24 cellular contexts compared by ENCODE assay signal in the genomic region with DNA sequence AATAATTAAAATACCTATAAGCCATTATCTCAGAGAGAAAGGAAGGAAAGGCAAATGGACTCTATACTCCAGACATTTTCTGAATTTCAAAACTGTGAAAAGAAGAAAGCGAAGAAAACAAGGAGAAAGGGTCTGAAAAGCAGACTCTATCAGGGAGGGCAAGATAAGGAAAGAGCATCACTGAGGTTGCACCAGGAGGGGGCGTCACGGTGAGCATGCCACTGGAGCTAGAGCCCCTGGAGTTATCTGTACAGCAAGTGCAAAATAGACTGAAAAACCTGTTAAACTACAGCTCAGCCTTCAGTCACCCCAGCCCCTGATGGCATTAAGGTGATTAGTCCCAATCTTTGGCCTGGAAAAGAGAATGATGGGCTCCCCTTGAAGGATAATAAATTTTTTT.
"Had no signal": no experiment of that assay in that cellular context is flagged by ENCODE, and none has a peak within 500 bp of the region (broad histone marks: within the 10 kb centered on the region; RNA-seq: fewer than 3 reads in every experiment).

No MANE protein-coding gene starts in this region.

- H3K36me3 Mint-ChIP-seq: activated CD8-positive, alpha-beta memory T cell treated with anti-CD3 and anti-CD28 coated beads, Interleukin-2, amount 10 ng/mL, durations not matched to agents 7 days and 5 days; activated naive CD4-positive, alpha-beta T cell treated with anti-CD3 and anti-CD28 coated beads, Interleukin-2, amount 50 U/mL, for 24 hours had no signal

- DNase-seq: activated CD4-positive, alpha-beta T cell treated with anti-CD3 and anti-CD28 coated beads for 48 hours; activated CD4-positive, alpha-beta T cell treated with anti-CD3 and anti-CD28 coated beads, Interleukin-2, amount 50 U/mL, for 4 hours; activated CD4-positive, CD25-positive, alpha-beta regulatory T cell treated with anti-CD3 and anti-CD28 coated beads, Interleukin-2, amount 50 U/mL, for 72 hours; activated CD8-positive, alpha-beta memory T cell treated with anti-CD3 and anti-CD28 coated beads, Interleukin-2, amount 10 ng/mL, durations not matched to agents 7 days and 5 days; activated effector memory CD4-positive, alpha-beta T cell treated with Interleukin-2 at 50 U/mL for 16 hours; activated naive CD4-positive, alpha-beta T cell; activated T-cell treated with anti-CD3 and anti-CD28 coated beads, Interleukin-2, amount 50 U/mL, for 24 hours; aorta; caudate nucleus; MG63; NCI-H1105 treated with DMSO at 0.1 percent for 48 hours; NCI-H1436 treated with DMSO at 0.1 percent for 48 hours; NCI-H446; NCI-H748 treated with DMSO at 0.1 percent for 48 hours; Peyer's patch; Right ventricle myocardium superior; SW 1271 had no signal

- H3K27me3 ChIP-seq: breast epithelium, MG63, Peyer's patch, SJCRH30 had no signal

- H3K27me3 Mint-ChIP-seq: activated CD8-positive, alpha-beta memory T cell treated with anti-CD3 and anti-CD28 coated beads, Interleukin-2, amount 10 ng/mL, durations not matched to agents 7 days and 5 days; activated naive CD4-positive, alpha-beta T cell treated with anti-CD3 and anti-CD28 coated beads, Interleukin-2, amount 50 U/mL, for 24 hours; activated T-cell treated with anti-CD3 and anti-CD28 coated beads, Interleukin-2, amount 50 U/mL, for 24 hours had no signal

- ATAC-seq: activated CD8-positive, alpha-beta memory T cell treated with anti-CD3 and anti-CD28 coated beads, Interleukin-2, amount 10 ng/mL, durations not matched to agents 7 days and 5 days; SK-N-SH treated with all-trans-retinoic acid at 6 μM for 48 hours; WTC11 had no signal

- H3K4me1 Mint-ChIP-seq: activated CD8-positive, alpha-beta memory T cell treated with anti-CD3 and anti-CD28 coated beads, Interleukin-2, amount 10 ng/mL, durations not matched to agents 7 days and 5 days; activated naive CD4-positive, alpha-beta T cell treated with anti-CD3 and anti-CD28 coated beads, Interleukin-2, amount 50 U/mL, for 24 hours had no signal

- H3K4me3 ChIP-seq: breast epithelium, MG63, Peyer's patch, SJCRH30 had no signal

- H3K9me3 Mint-ChIP-seq: activated naive CD4-positive, alpha-beta T cell treated with anti-CD3 and anti-CD28 coated beads, Interleukin-2, amount 50 U/mL, for 24 hours had no signal

- H3K4me1 ChIP-seq: breast epithelium, Peyer's patch, SJCRH30 had no signal

- H3K27ac ChIP-seq: breast epithelium, Peyer's patch, RWPE1, SJCRH30 had no signal

- H3K9me3 ChIP-seq: breast epithelium, MG63, Peyer's patch, SJCRH30 had no signal

- H3K27ac Mint-ChIP-seq: activated CD8-positive, alpha-beta memory T cell treated with anti-CD3 and anti-CD28 coated beads, Interleukin-2, amount 10 ng/mL, durations not matched to agents 7 days and 5 days; activated naive CD4-positive, alpha-beta T cell treated with anti-CD3 and anti-CD28 coated beads, Interleukin-2, amount 50 U/mL, for 24 hours; activated T-cell treated with anti-CD3 and anti-CD28 coated beads, Interleukin-2, amount 50 U/mL, for 24 hours; activated T-helper 1 cell treated with anti-CD3 and anti-CD28 coated beads, Interleukin-12 subunit alpha, Interleukin-12 subunit beta, Interleukin-2, Interleukin-4 antibody, amounts not matched to agents 30 ng/mL and 10 ng/mL and 1 ng/mL, durations not matched to agents 14 hours and 24 hours and 36 hours; WTC11 had no signal

- H3K36me3 ChIP-seq: breast epithelium, MG63, Peyer's patch, SJCRH30 had no signal

- H3K4me3 Mint-ChIP-seq: activated CD8-positive, alpha-beta memory T cell treated with anti-CD3 and anti-CD28 coated beads, Interleukin-2, amount 10 ng/mL, durations not matched to agents 7 days and 5 days; activated naive CD4-positive, alpha-beta T cell treated with anti-CD3 and anti-CD28 coated beads, Interleukin-2, amount 50 U/mL, for 24 hours; activated T-cell treated with anti-CD3 and anti-CD28 coated beads, Interleukin-2, amount 50 U/mL, for 24 hours; activated T-helper 1 cell treated with anti-CD3 and anti-CD28 coated beads, Interleukin-12 subunit alpha, Interleukin-12 subunit beta, Interleukin-2, Interleukin-4 antibody, amounts not matched to agents 30 ng/mL and 10 ng/mL and 1 ng/mL, durations not matched to agents 14 hours and 24 hours and 36 hours; WTC11 had no signal
